7 cellular contexts compared by ENCODE assay signal in the genomic region with DNA sequence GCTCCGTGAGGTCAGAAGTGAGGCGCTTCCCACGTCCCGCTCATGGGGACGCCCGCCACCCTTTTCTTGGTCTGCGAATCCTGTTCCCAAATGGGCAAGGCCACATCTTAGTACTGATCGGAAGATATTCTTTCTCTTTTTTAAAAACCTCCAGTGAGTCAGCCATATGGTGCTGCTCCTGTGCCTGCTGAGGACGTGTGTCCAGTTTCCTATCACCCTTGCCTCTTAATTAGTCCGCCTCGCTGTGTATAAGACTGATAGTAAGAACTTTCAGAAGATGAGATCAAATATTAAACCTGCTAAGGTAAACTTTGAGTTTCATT. TPM values are rescaled to one million over a fixed set of nuclear protein-coding genes. Genes with fewer than 3 reads are reported as not detected.
DNase-seq lines count a peak whose midpoint lies in the region; ATAC-seq, FAIRE-seq and TF ChIP-seq lines count a peak whose summit lies in the region.

No MANE protein-coding gene starts in this region.

- peak overlapping the region; percentile 98 for H3K4me3 Mint-ChIP-seq in T-helper 17 cell

- H3K27me3 ChIP-seq in foreskin keratinocyte: no peaks in the 10 kb centered on the region
- no peaks in the 10 kb centered on the region for H3K27me3 ChIP-seq in pancreas

- H3K9me3 ChIP-seq in T-helper 17 cell (ENCODE audit: control insufficient read depth, low read length, poor library complexity, severe bottlenecking): no peaks in the 10 kb centered on the region
- H3K9me3 ChIP-seq in pancreas: no peaks in the 10 kb centered on the region

- H3K4me3 ChIP-seq in pancreas: peak overlapping the region; percentile 44 to 89 (median 86)

- peak; percentile 16 for ATAC-seq in GM18508 (IDR thresholded peaks at IDR 0.05; ENCODE audit: insufficient read depth, unreplicated experiment)
- ATAC-seq in HG02852 (IDR thresholded peaks at IDR 0.05; ENCODE audit: unreplicated experiment): peak; percentile 28
- ATAC-seq in T-helper 17 cell: no peak
- ATAC-seq in foreskin keratinocyte: peak; percentile 41
- peak in 2 of 4 donors; percentile 19 to 28 for ATAC-seq in pancreas

- 1% methylated on average over 11 of the region's 11 CpGs for WGBS in pancreas, 2 donors

- no peak for FAIRE-seq in pancreas (lab: Jason Lieb, UNC)

- intact Hi-C loops in pancreas (cut with DNase I): no loop called here

- H3K4me1 ChIP-seq in foreskin keratinocyte: peaks cover 18% of the 10 kb centered on the region
- H3K4me1 ChIP-seq in pancreas: peaks cover 10 to 44% (median 19%) of the 10 kb centered on the region in 3 donors

- no peaks in the 10 kb centered on the region for H3K27me3 Mint-ChIP-seq in T-helper 17 cell

- H3K4me1 Mint-ChIP-seq in T-helper 17 cell: peaks cover 50% of the 10 kb centered on the region

- H3K36me3 Mint-ChIP-seq in T-helper 17 cell (ENCODE audit: low read depth): peaks cover 4% of the 10 kb centered on the region

- peak overlapping the region; percentile 96 for H3K27ac Mint-ChIP-seq in T-helper 17 cell

- peak overlapping the region; percentile 70 for H3K27ac ChIP-seq in foreskin keratinocyte
- H3K27ac ChIP-seq in pancreas: peak overlapping the region; percentile 82 to 96 (median 92)

- DNase-seq in T-helper 17 cell (peak in 1 of 3 donors; percentile 22), foreskin keratinocyte (no peak), pancreas (no peak), GM13977 (ENCODE audit: low spot score) (no peak), GM19240 (ENCODE audit: insufficient read length, low spot score) (no peak)

- no peaks in the 10 kb centered on the region for H3K36me3 ChIP-seq in pancreas

- in situ Hi-C loops in GM13977 (cut with MboI; ENCODE audit: low pct_unique_long_range_greater_than_20kb, low sequenced_read_pairs, unreplicated experiment): no loop called here

- TF ChIP-seq CTCF in foreskin keratinocyte (conservative IDR thresholded peaks at IDR 0.05) (no peak), pancreas (IDR thresholded peaks at IDR 0.05) (no peak), GM13977 (IDR thresholded peaks at IDR 0.05; ENCODE audit: extremely low read depth, insufficient read depth, missing control alignments) (no peak)

RNA-seq across cellular contexts. Expression of gene UBA5, which starts 0.6 kb away (rescaled TPM):
- total RNA-seq in T-helper 17 cell: 10 to 100 TPM; 30.7 to 40.5 TPM
- total RNA-seq in foreskin keratinocyte: 34.9 and 41.3 TPM in 2 replicates
- polyA plus RNA-seq in foreskin keratinocyte: 16.8 and 22.2 TPM in 2 replicates
- total RNA-seq in pancreas: 10 to 100 TPM; 32.2 to 45.1 (median 35.7) TPM
- polyA plus RNA-seq in pancreas: 10 to 100 TPM; 47.2 to 49.0 TPM

RNA-seq across cellular contexts. Expression of gene ACAD11, which starts 1.1 kb away (rescaled TPM):
- total RNA-seq in T-helper 17 cell: 10 to 100 TPM; 24.2 to 28.4 TPM
- 17.5 and 18.9 TPM in 2 replicates for total RNA-seq in foreskin keratinocyte
- 5.7 and 7.3 TPM in 2 replicates for polyA plus RNA-seq in foreskin keratinocyte
- total RNA-seq in pancreas: 10 to 100 TPM in 4 of 6 donors, 1 to 10 TPM in 2; 6.6 to 16.5 (median 11.0) TPM
- 10 to 100 TPM; 12.9 to 31.7 TPM for polyA plus RNA-seq in pancreas
